In genomic region chr7:157904866-157905215, GRCh38 we compare ENCODE assay signal across 18 cellular contexts.
DNase-seq lines count a peak whose midpoint lies in the region; FAIRE-seq and TF ChIP-seq lines count a peak whose summit lies in the region.
"Had no signal": no experiment of that assay in that cellular context is flagged by ENCODE, and none has a peak within 500 bp of the region (broad histone marks: within the 10 kb centered on the region; RNA-seq: fewer than 3 reads in every experiment).

No MANE protein-coding gene starts in this region.

- H2AK5ac ChIP-seq in neuronal stem cell (ENCODE audit: low read depth, low read length) = no peak overlapping the region

- H3K4ac ChIP-seq in neuronal stem cell (ENCODE audit: low read length) = no peak overlapping the region

- H4K20me1 ChIP-seq in BLaER1 = no peaks in the 10 kb centered on the region
- H4K20me1 ChIP-seq in BLaER1 treated with 17β-estradiol and CSF1 and Interleukin-3, amounts not matched to agents 10 nM and 100 nM = peaks cover 0 to 3% (median 0%) of the 10 kb centered on the region in 11 experiments; a peak in 2 of 22 replicates

- peaks cover 6% of the 10 kb centered on the region for H3K4me1 Mint-ChIP-seq in endodermal cell
- H3K4me1 Mint-ChIP-seq: GM23338 had no signal

- H4K8ac ChIP-seq in neuronal stem cell (ENCODE audit: low read depth, low read length) = no peak overlapping the region

- H3K18ac ChIP-seq in neuronal stem cell (ENCODE audit: low read length) = peak overlapping the region; percentile 32

- no peak overlapping the region for H2BK12ac ChIP-seq in neuronal stem cell (ENCODE audit: low read length)

- FAIRE-seq in small intestine (lab: Jason Lieb, UNC) (no peak), GM19239 (lab: Jason Lieb, UNC) (no peak)
- FAIRE-seq: A549, D721Med, G401.6, GM12891 had no signal

- H3K4me3 ChIP-seq in BLaER1 = no peak overlapping the region
- no peak overlapping the region for H3K4me3 ChIP-seq in BLaER1 treated with 17β-estradiol and CSF1 and Interleukin-3, amounts not matched to agents 10 nM and 100 nM
- no peak overlapping the region for H3K4me3 ChIP-seq in endodermal cell (ENCODE audit: low read length)
- H3K4me3 ChIP-seq in neuronal stem cell (ENCODE audit: low read length in 2 of 2) = no peak overlapping the region
- no peak overlapping the region for H3K4me3 ChIP-seq in small intestine (ENCODE audit: low read depth in 1 of 2, low read length in 2 of 2)
- H3K4me3 ChIP-seq: A549, GM23338 had no signal

- no peak for DNase-seq in endodermal cell
- DNase-seq in neuronal stem cell (ENCODE audit: low spot score) = no peak
- no peak for DNase-seq in small intestine
- DNase-seq in GM19239 (ENCODE audit: insufficient read length, low spot score) = no peak
- DNase-seq: CD8-positive, alpha-beta T cell; COR-L47; DMS153; DMS79 treated with DMSO at 0.1 percent for 48 hours; EL; H7; IMR-90 had no signal

- no peak overlapping the region for H2BK120ac ChIP-seq in neuronal stem cell (ENCODE audit: low read depth, low read length)

- no peaks in the 10 kb centered on the region for H3K36me3 Mint-ChIP-seq in endodermal cell (ENCODE audit: low read depth)
- H3K36me3 Mint-ChIP-seq: CD8-positive, alpha-beta T cell had no signal

- H3K4me3 Mint-ChIP-seq in endodermal cell = no peak overlapping the region
- H3K4me3 Mint-ChIP-seq: CD8-positive, alpha-beta T cell; GM23338 had no signal

- H3K4me1 ChIP-seq in BLaER1 (peaks cover 30% of the 10 kb centered on the region), endodermal cell (ENCODE audit: control insufficient read depth, insufficient read depth, low read length) (no peaks in the 10 kb centered on the region), neuronal stem cell (ENCODE audit: control insufficient read depth in 2 of 2, insufficient read depth in 1 of 2, low read depth in 1 of 2, low read length in 2 of 2) (peaks cover 0 to 7% of the 10 kb centered on the region in 2 donors), small intestine (ENCODE audit: control insufficient read depth in 2 of 2, insufficient read depth in 1 of 2, low read depth in 1 of 2, low read length in 1 of 2) (no peaks in the 10 kb centered on the region)
- peaks cover 13 to 35% (median 29%) of the 10 kb centered on the region in 10 experiments for H3K4me1 ChIP-seq in BLaER1 treated with 17β-estradiol and CSF1 and Interleukin-3, amounts not matched to agents 10 nM and 100 nM
- H3K4me1 ChIP-seq: A549 had no signal

- peak overlapping the region; percentile 86 for H3K4me2 ChIP-seq in BLaER1
- H3K4me2 ChIP-seq in BLaER1 treated with 17β-estradiol and CSF1 and Interleukin-3, amounts not matched to agents 10 nM and 100 nM = peak overlapping the region in 9 of 11 experiments; percentile 14 to 95 (median 82); a peak in 15 of 22 replicates
- no peak overlapping the region for H3K4me2 ChIP-seq in neuronal stem cell (ENCODE audit: insufficient read depth, low read length, poor library complexity, severe bottlenecking)
- H3K4me2 ChIP-seq: A549, GM23338 had no signal

- no peak overlapping the region for H4K91ac ChIP-seq in neuronal stem cell (ENCODE audit: low read depth, low read length, poor library complexity)

- H3K9ac ChIP-seq in BLaER1 = no peak overlapping the region
- H3K9ac ChIP-seq in BLaER1 treated with 17β-estradiol and CSF1 and Interleukin-3, amounts not matched to agents 10 nM and 100 nM = no peak overlapping the region
- no peak overlapping the region for H3K9ac ChIP-seq in endodermal cell (ENCODE audit: extremely low read depth, low read length, poor library complexity, severe bottlenecking)
- no peak overlapping the region for H3K9ac ChIP-seq in neuronal stem cell (ENCODE audit: low read depth, low read length, poor library complexity)

- no peaks in the 10 kb centered on the region for H3K9me3 Mint-ChIP-seq in endodermal cell
- H3K9me3 Mint-ChIP-seq: CD8-positive, alpha-beta T cell had no signal

- H3K27ac ChIP-seq in BLaER1 (no peak overlapping the region), endodermal cell (ENCODE audit: low read depth, low read length) (no peak overlapping the region), neuronal stem cell (replicated peaks; ENCODE audit: low read length) (no peak overlapping the region), small intestine (ENCODE audit: low read depth in 1 of 2, low read length in 1 of 2) (no peak overlapping the region)
- no peak overlapping the region for H3K27ac ChIP-seq in BLaER1 treated with 17β-estradiol and CSF1 and Interleukin-3, amounts not matched to agents 10 nM and 100 nM
- H3K27ac ChIP-seq: A549 had no signal

- peak overlapping the region; percentile 0 for H2BK15ac ChIP-seq in neuronal stem cell (ENCODE audit: low read length)

- H3K27ac Mint-ChIP-seq in endodermal cell = peak overlapping the region; percentile 5
- H3K27ac Mint-ChIP-seq: CD8-positive, alpha-beta T cell; GM23338 had no signal

- 87 to 92% methylated on average over 11 to 14 of the region's 14 CpGs for WGBS in endodermal cell (ENCODE audit: insufficient coverage in 1 of 2, insufficient read length in 1 of 2), 2 experiments
- WGBS in neuronal stem cell (ENCODE audit: extremely low coverage in 2 of 2, insufficient read length in 2 of 2, insufficient replicate concordance in 1 of 2), 2 donors = no CpG with 5 or more reads among the region's 14 CpGs
- WGBS in small intestine, 3 donors = 72 to 77% (median 74%) methylated on average over 14 of the region's 14 CpGs

- no peak overlapping the region for H3K23ac ChIP-seq in neuronal stem cell (ENCODE audit: low read depth, low read length, poor library complexity)

- no peaks in the 10 kb centered on the region for H3K36me3 ChIP-seq in BLaER1
- no peaks in the 10 kb centered on the region for H3K36me3 ChIP-seq in BLaER1 treated with 17β-estradiol and CSF1 and Interleukin-3, amounts not matched to agents 10 nM and 100 nM
- no peaks in the 10 kb centered on the region for H3K36me3 ChIP-seq in endodermal cell (ENCODE audit: control insufficient read depth, insufficient read depth, low read length)
- no peaks in the 10 kb centered on the region for H3K36me3 ChIP-seq in neuronal stem cell (replicated peaks in 1 of 2; ENCODE audit: control insufficient read depth in 2 of 2, insufficient read depth in 2 of 2, low read length in 2 of 2)
- H3K36me3 ChIP-seq in small intestine (ENCODE audit: control insufficient read depth in 2 of 2, insufficient read depth in 2 of 2, low read length in 2 of 2) = no peaks in the 10 kb centered on the region

- H2BK5ac ChIP-seq in neuronal stem cell (ENCODE audit: low read length) = no peak overlapping the region

- no peak for TF ChIP-seq CTCF in endodermal cell (conservative IDR thresholded peaks at IDR 0.05)

- no peak overlapping the region for H3K14ac ChIP-seq in neuronal stem cell (ENCODE audit: low read length)

- no peaks in the 10 kb centered on the region for H3K27me3 ChIP-seq in BLaER1
- H3K27me3 ChIP-seq in BLaER1 treated with 17β-estradiol and CSF1 and Interleukin-3, amounts not matched to agents 10 nM and 100 nM = 0 out of 22 replicates have a peak, but pooled peaks cover 0 to 4% (median 0%) of the 10 kb centered on the region in 11 experiments
- no peaks in the 10 kb centered on the region for H3K27me3 ChIP-seq in endodermal cell (ENCODE audit: control insufficient read depth, insufficient read depth, low read length, poor library complexity, severe bottlenecking)
- no peaks in the 10 kb centered on the region for H3K27me3 ChIP-seq in neuronal stem cell (ENCODE audit: control insufficient read depth in 3 of 3, insufficient read depth in 3 of 3, low read depth in 1 of 3, low read length in 3 of 3)
- no peaks in the 10 kb centered on the region for H3K27me3 ChIP-seq in small intestine (ENCODE audit: control insufficient read depth in 2 of 2, insufficient read depth in 2 of 2, low read length in 2 of 2)

- peaks cover 3% of the 10 kb centered on the region for H3K27me3 Mint-ChIP-seq in endodermal cell (ENCODE audit: insufficient read depth)

- H3K79me1 ChIP-seq in neuronal stem cell (ENCODE audit: low read depth, low read length) = no peaks in the 10 kb centered on the region

- H2AFZ ChIP-seq in neuronal stem cell (ENCODE audit: low read length) = peak overlapping the region; percentile 38
- H2AFZ ChIP-seq: GM23338 had no signal

- H3K9me3 ChIP-seq in BLaER1 = peaks cover under 1% of the 10 kb centered on the region; the same call in 1 of the 2 replicates
- peaks cover 0 to 3% (median under 1%) of the 10 kb centered on the region in 11 experiments; a peak in 8 of 22 replicates for H3K9me3 ChIP-seq in BLaER1 treated with 17β-estradiol and CSF1 and Interleukin-3, amounts not matched to agents 10 nM and 100 nM (replicated peaks in 1 of 11)
- peaks cover 82% of the 10 kb centered on the region for H3K9me3 ChIP-seq in endodermal cell (ENCODE audit: control insufficient read depth, low read length)
- H3K9me3 ChIP-seq in neuronal stem cell (replicated peaks in 1 of 2; ENCODE audit: control insufficient read depth in 2 of 2, insufficient read depth in 1 of 2, low read depth in 1 of 2, low read length in 2 of 2) = peaks cover 0 to under 1% of the 10 kb centered on the region in 2 donors
- H3K9me3 ChIP-seq in small intestine (ENCODE audit: control insufficient read depth, low read depth) = no peaks in the 10 kb centered on the region
- H3K9me3 ChIP-seq: A549 had no signal
